ENCODE assay signal across 9 cellular contexts in the genomic region with DNA sequence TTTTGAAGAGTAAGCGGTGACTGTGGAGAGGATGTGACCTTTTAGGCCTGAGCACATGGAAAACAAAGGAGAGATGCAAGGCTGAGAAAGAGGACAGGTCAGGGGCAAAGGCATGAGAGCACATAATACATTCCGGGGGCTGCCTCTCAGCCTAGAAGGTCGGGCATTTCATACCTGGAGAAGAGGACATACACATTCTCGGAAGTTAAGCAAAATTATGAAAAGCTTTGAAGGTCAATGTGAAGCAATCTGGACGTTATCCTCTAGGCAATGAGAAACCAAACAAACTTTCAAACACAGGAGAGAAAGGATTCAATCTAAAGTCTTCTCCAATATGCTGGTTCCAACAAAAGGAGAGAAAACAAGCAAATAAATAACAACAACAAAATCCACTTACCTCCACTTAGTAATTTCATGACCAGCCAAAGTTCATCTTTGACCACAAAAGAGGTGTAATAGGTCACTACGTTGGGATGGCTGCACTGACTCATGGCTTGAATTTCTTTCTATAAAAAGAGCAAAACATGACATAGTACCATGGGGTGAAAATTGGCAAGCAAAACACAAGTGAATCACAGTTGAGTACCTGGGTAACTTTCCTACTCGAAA.
A peak's percentile ranks its signal among the peaks of the same experiment; 100 is the strongest.
DNase-seq lines count a peak whose midpoint lies in the region; ATAC-seq, FAIRE-seq and TF ChIP-seq lines count a peak whose summit lies in the region.
"Had no signal": no experiment of that assay in that cellular context is flagged by ENCODE, and none has a peak within 500 bp of the region (broad histone marks: within the 10 kb centered on the region; RNA-seq: fewer than 3 reads in every experiment).

No MANE protein-coding gene starts in this region.

- H3K27ac Mint-ChIP-seq in activated CD8-positive, alpha-beta memory T cell treated with anti-CD3 and anti-CD28 coated beads, Interleukin-2, amount 10 ng/mL, durations not matched to agents 7 days and 5 days, result peak overlapping the region; percentile 9

- 85 to 87% (median 85%) methylated on average over 7 of the region's 7 CpGs for WGBS in psoas muscle, 3 donors

- no peak overlapping the region for H3K27ac ChIP-seq in psoas muscle

- peaks cover 26% of the 10 kb centered on the region for H3K4me1 Mint-ChIP-seq in activated CD8-positive, alpha-beta memory T cell treated with anti-CD3 and anti-CD28 coated beads, Interleukin-2, amount 10 ng/mL, durations not matched to agents 7 days and 5 days

- ATAC-seq in activated CD8-positive, alpha-beta memory T cell treated with anti-CD3 and anti-CD28 coated beads, Interleukin-2, amount 10 ng/mL, durations not matched to agents 7 days and 5 days, result peak; percentile 70
- ATAC-seq in psoas muscle (peak in 3 of 4 donors; percentile 36 to 87 (median 53)), HG02840 (IDR thresholded peaks at IDR 0.05; ENCODE audit: low FRiP score, unreplicated experiment) (no peak)

- no peaks in the 10 kb centered on the region for H3K9me3 ChIP-seq in psoas muscle

- H3K4me1 ChIP-seq in psoas muscle, result no peaks in the 10 kb centered on the region

- H3K27me3 Mint-ChIP-seq in activated CD8-positive, alpha-beta memory T cell treated with anti-CD3 and anti-CD28 coated beads, Interleukin-2, amount 10 ng/mL, durations not matched to agents 7 days and 5 days, result no peaks in the 10 kb centered on the region

- no peak for DNase-seq in activated CD8-positive, alpha-beta memory T cell treated with anti-CD3 and anti-CD28 coated beads, Interleukin-2, amount 10 ng/mL, durations not matched to agents 7 days and 5 days
- DNase-seq in activated CD8-positive, alpha-beta memory T cell treated with anti-CD3 and anti-CD28 coated beads for 24 hours, result no peak
- DNase-seq in RCC 7860 (ENCODE audit: low spot score) (peak; percentile 43), epithelial cell of proximal tubule (ENCODE audit: low read depth) (peak; percentile 76), psoas muscle (no peak), inferior parietal cortex (ENCODE audit: extremely low spot score) (no peak), NCI-H2171 treated with DMSO at 0.1 percent for 48 hours (lab: John Stamatoyannopoulos, UW) (no peak)
- DNase-seq: stimulated activated naive CD4-positive, alpha-beta T cell had no signal

- no peak overlapping the region for H3K4me3 ChIP-seq in epithelial cell of proximal tubule (ENCODE audit: low read depth, low read length)
- no peak overlapping the region for H3K4me3 ChIP-seq in psoas muscle

- H3K36me3 ChIP-seq in psoas muscle (ENCODE audit: insufficient read depth in 1 of 2, low read depth in 1 of 2), result no peaks in the 10 kb centered on the region

- CTCF ChIA-PET in activated CD8-positive, alpha-beta memory T cell treated with anti-CD3 and anti-CD28 coated beads, Interleukin-2, amount 10 ng/mL, durations not matched to agents 7 days and 5 days (lab: Charles Lee), result interaction anchor here (1.0 kb wide), 1 partner anchor 48 kb away, joined by 3 read pairs; no protein-coding TSS in a partner anchor

- FAIRE-seq in RCC 7860 (lab: Jason Lieb, UNC), result peak; percentile 83

- no peak for TF ChIP-seq CTCF in epithelial cell of proximal tubule (conservative IDR thresholded peaks at IDR 0.05; ENCODE audit: low read depth, low read length)
- no peak for TF ChIP-seq CTCF in psoas muscle (IDR thresholded peaks at IDR 0.05)

- H3K36me3 Mint-ChIP-seq in activated CD8-positive, alpha-beta memory T cell treated with anti-CD3 and anti-CD28 coated beads, Interleukin-2, amount 10 ng/mL, durations not matched to agents 7 days and 5 days, result peaks cover 18% of the 10 kb centered on the region

- no peaks in the 10 kb centered on the region for H3K9me3 Mint-ChIP-seq in activated CD8-positive, alpha-beta memory T cell treated with anti-CD3 and anti-CD28 coated beads, Interleukin-2, amount 10 ng/mL, durations not matched to agents 7 days and 5 days (ENCODE audit: low read depth)

- intact Hi-C loops in psoas muscle (cut with DNase I), result no loop called here

- H3K4me3 Mint-ChIP-seq in activated CD8-positive, alpha-beta memory T cell treated with anti-CD3 and anti-CD28 coated beads, Interleukin-2, amount 10 ng/mL, durations not matched to agents 7 days and 5 days, result no peak overlapping the region

- H3K27me3 ChIP-seq in psoas muscle (ENCODE audit: insufficient read depth in 3 of 3, low read length in 2 of 3), result no peaks in the 10 kb centered on the region

Comparison
In these comparisons a context has a peak if more than half of its experiments do, and no peak if none do; other contexts are left out.
1. DNase-seq: peak in RCC 7860 (single experiment) and epithelial cell of proximal tubule (single experiment); none in activated CD8-positive, alpha-beta memory T cell treated with anti-CD3 and anti-CD28 coated beads, Interleukin-2, amount 10 ng/mL, durations not matched to agents 7 days and 5 days (single experiment), activated CD8-positive, alpha-beta memory T cell treated with anti-CD3 and anti-CD28 coated beads for 24 hours (single experiment), psoas muscle (0 of 2), inferior parietal cortex (single experiment) and NCI-H2171 treated with DMSO at 0.1 percent for 48 hours (single experiment).